Comparison of ENCODE assay signal across 23 cellular contexts in genomic region chr18:67363694-67364093, GRCh38.
"Had no signal": no experiment of that assay in that cellular context is flagged by ENCODE, and none has a peak within 500 bp of the region (broad histone marks: within the 10 kb centered on the region; RNA-seq: fewer than 3 reads in every experiment).

No MANE protein-coding gene starts in this region.

- H2AFZ ChIP-seq: parathyroid adenoma had no signal

- DNase-seq: activated CD4-positive, alpha-beta memory T cell treated with anti-CD3 and anti-CD28 coated beads, Interleukin-2, amount 10 ng/mL, durations not matched to agents 7 days and 5 days; activated CD4-positive, alpha-beta T cell treated with anti-CD3 and anti-CD28 coated beads, Interleukin-2, amount 10 ng/mL, durations not matched to agents 24 days and 14 days; activated CD8-positive, alpha-beta memory T cell treated with anti-CD3 and anti-CD28 coated beads, Interleukin-2, amount 10 ng/mL, durations not matched to agents 7 days and 5 days; adrenal gland; brain microvascular endothelial cell; central memory CD4-positive, alpha-beta T cell; dermis blood vessel endothelial cell; effector CD8-positive, alpha-beta T cell; foreskin fibroblast; midbrain; right lobe of liver; small intestine; stimulated activated CD4-positive, alpha-beta T cell treated with anti-CD3 and anti-CD28 coated beads, Interleukin-2, amount 100 ng/mL, for 48 hours; stimulated activated CD8-positive, alpha-beta memory T cell treated with anti-CD3 and anti-CD28 coated beads, Interleukin-4, amount 100 ng/mL, for 48 hours; stimulated activated naive B cell treated with anti-CD40 and anti-IgM and Interleukin-4, amounts not matched to agents 10 μg/mL and 1 μg/mL and 100 μg/mL, for 72 hours; testis had no signal

- H3K36me3 ChIP-seq: adrenal gland, ascending aorta, brain microvascular endothelial cell, right lobe of liver, vagina had no signal

- H3K4me3 ChIP-seq: adrenal gland, ascending aorta, right lobe of liver, testis, vagina had no signal

- ATAC-seq: activated CD4-positive, CD25-positive, alpha-beta regulatory T cell treated with anti-CD3 and anti-CD28 coated beads, Interleukin-2, amount 50 U/mL, for 24 hours; activated CD8-positive, alpha-beta memory T cell treated with anti-CD3 and anti-CD28 coated beads, Interleukin-2, amount 10 ng/mL, durations not matched to agents 7 days and 5 days; left lobe of liver; natural killer cell treated with Interleukin-12 subunit alpha and Interleukin-12 subunit beta and Interleukin-15 and Interleukin-18, amount 100 ng/mL, for 72 hours; right lobe of liver; stimulated activated naive B cell treated with anti-CD40 and anti-IgM and Interleukin-4, amounts not matched to agents 10 μg/mL and 1 μg/mL and 100 μg/mL, for 72 hours had no signal

- H3K79me2 ChIP-seq: parathyroid adenoma had no signal

- H3K27ac ChIP-seq: adrenal gland, ascending aorta, brain microvascular endothelial cell, parathyroid adenoma, right lobe of liver, testis, vagina, VCaP had no signal

- H3K4me1 ChIP-seq: parathyroid adenoma, right lobe of liver had no signal

- H3K9ac ChIP-seq: parathyroid adenoma had no signal

- H3K27me3 ChIP-seq: adrenal gland, ascending aorta, brain microvascular endothelial cell, right lobe of liver, testis, vagina had no signal

- H3K9me3 ChIP-seq: adrenal gland, ascending aorta, right lobe of liver, testis, vagina had no signal
